1 cellular context compared by ENCODE assay signal in genomic region chr18:48929951-48930713, GRCh38.
A peak's percentile ranks its signal among the peaks of the same experiment; 100 is the strongest.
TF ChIP-seq lines count a peak whose summit lies in the region.

No MANE protein-coding gene starts in this region.

TF ChIP-seq in HepG2, 621 proteins besides CTCF, POLR2A, EP300 and RAD21 (continued from another document and continues in another):
- no peak for TF ChIP-seq KDM3A (CRISPR knock-in tag; IDR thresholded peaks at IDR 0.05; ENCODE audit: low read depth)
- no peak for TF ChIP-seq HES4 (CRISPR knock-in tag; IDR thresholded peaks at IDR 0.05; ENCODE audit: borderline replicate concordance)
- TF ChIP-seq RCOR2 (CRISPR knock-in tag; IDR thresholded peaks at IDR 0.05): no peak
- TF ChIP-seq PRPF4 (IDR thresholded peaks at IDR 0.05; ENCODE audit: low read depth, low read length, poor library complexity, severe bottlenecking): no peak
- no peak for TF ChIP-seq FOXO4 (CRISPR knock-in tag; conservative IDR thresholded peaks at IDR 0.05)
- TF ChIP-seq ARNT2 (CRISPR knock-in tag; IDR thresholded peaks at IDR 0.05; ENCODE audit: low read depth): peak; percentile 66; the same call in 1 of the 2 replicates
- TF ChIP-seq ZNF460 (CRISPR knock-in tag; IDR thresholded peaks at IDR 0.05; ENCODE audit: borderline replicate concordance): peak; percentile 32; the same call in 1 of the 2 replicates
- TF ChIP-seq ZFP36L2 (CRISPR knock-in tag; IDR thresholded peaks at IDR 0.05): no peak
- peak; percentile 90 for TF ChIP-seq ARNTL (CRISPR knock-in tag; IDR thresholded peaks at IDR 0.05)
- TF ChIP-seq HIVEP1 (CRISPR knock-in tag; IDR thresholded peaks at IDR 0.05): peak; percentile 88
- no peak for TF ChIP-seq SRSF4 (IDR thresholded peaks at IDR 0.05; ENCODE audit: low read depth, low read length, poor library complexity, severe bottlenecking)
- TF ChIP-seq AGO1 (IDR thresholded peaks at IDR 0.05; ENCODE audit: low read depth, low read length, poor library complexity, severe bottlenecking): no peak
- TF ChIP-seq HNF4A (CRISPR knock-in tag; IDR thresholded peaks at IDR 0.05): peak; percentile 72; the same call in 1 of the 2 replicates
- TF ChIP-seq ZNF776 (CRISPR knock-in tag; IDR thresholded peaks at IDR 0.05): no peak
- no peak for TF ChIP-seq ZNF766 (CRISPR knock-in tag; IDR thresholded peaks at IDR 0.05; ENCODE audit: borderline replicate concordance)
- TF ChIP-seq GPBP1L1 (CRISPR knock-in tag; IDR thresholded peaks at IDR 0.05): no peak
- peak; percentile 76 for TF ChIP-seq ZNF503 (CRISPR knock-in tag; IDR thresholded peaks at IDR 0.05)
- TF ChIP-seq ZNF883 (CRISPR knock-in tag; IDR thresholded peaks at IDR 0.05; ENCODE audit: not compliant biosample characterization): no peak
- TF ChIP-seq ATAD3A (CRISPR knock-in tag; IDR thresholded peaks at IDR 0.05): no peak
- TF ChIP-seq ZNF3 (CRISPR knock-in tag; IDR thresholded peaks at IDR 0.05): no peak
- TF ChIP-seq ZNF329 (CRISPR knock-in tag; IDR thresholded peaks at IDR 0.05; ENCODE audit: low read depth): no peak
- peak; percentile 59; the same call in 1 of the 2 replicates for TF ChIP-seq ZNF878 (CRISPR knock-in tag; IDR thresholded peaks at IDR 0.05)
- TF ChIP-seq PLSCR1 (CRISPR knock-in tag; IDR thresholded peaks at IDR 0.05; ENCODE audit: borderline replicate concordance): no peak
- TF ChIP-seq RBM39 (IDR thresholded peaks at IDR 0.05; ENCODE audit: low read depth, low read length, poor library complexity, severe bottlenecking): no peak
- TF ChIP-seq ZNF451 (CRISPR knock-in tag; IDR thresholded peaks at IDR 0.05): no peak
- peak; percentile 73 for TF ChIP-seq DMAP1 (CRISPR knock-in tag; IDR thresholded peaks at IDR 0.05)
- no peak; the same call in 1 of the 2 replicates for TF ChIP-seq ZNF136 (CRISPR knock-in tag; IDR thresholded peaks at IDR 0.05; ENCODE audit: low read depth)
- TF ChIP-seq TSC22D2 (CRISPR knock-in tag; IDR thresholded peaks at IDR 0.05; ENCODE audit: borderline replicate concordance): no peak
- no peak; the same call in 1 of the 2 replicates for TF ChIP-seq ZNF160 (CRISPR knock-in tag; IDR thresholded peaks at IDR 0.05)
- TF ChIP-seq MEIS1 (CRISPR knock-in tag; IDR thresholded peaks at IDR 0.05; ENCODE audit: borderline replicate concordance): peak; percentile 94
- no peak for TF ChIP-seq ZKSCAN1 (IDR thresholded peaks at IDR 0.05; ENCODE audit: low read length)
- TF ChIP-seq CSRNP1 (CRISPR knock-in tag; IDR thresholded peaks at IDR 0.05): no peak
- no peak for TF ChIP-seq SRSF9 (IDR thresholded peaks at IDR 0.05; ENCODE audit: borderline replicate concordance, insufficient read depth, low read depth, low read length, poor library complexity, severe bottlenecking)
- 0 out of 2 replicates have a peak, but pooled peaks have one; percentile 36 for TF ChIP-seq ZNF280B (CRISPR knock-in tag; IDR thresholded peaks at IDR 0.05; ENCODE audit: borderline replicate concordance)
- TF ChIP-seq TFE3 (CRISPR knock-in tag; IDR thresholded peaks at IDR 0.05): peak; percentile 83
- TF ChIP-seq ZNF674 (CRISPR knock-in tag; IDR thresholded peaks at IDR 0.05; ENCODE audit: low read depth): no peak
- TF ChIP-seq ZNF775 (CRISPR knock-in tag; IDR thresholded peaks at IDR 0.05; ENCODE audit: borderline replicate concordance): peak; percentile 30; the same call in 1 of the 2 replicates
- TF ChIP-seq HMGA1 (CRISPR knock-in tag; conservative IDR thresholded peaks at IDR 0.05): no peak
- TF ChIP-seq MYPOP (CRISPR knock-in tag; IDR thresholded peaks at IDR 0.05): peak; percentile 65; the same call in 1 of the 2 replicates
- peak; percentile 56; the same call in 1 of the 2 replicates for TF ChIP-seq SOX13 (IDR thresholded peaks at IDR 0.05)
- peak in 1 of 2 experiments; percentile 84; a peak in 2 of 4 replicates for TF ChIP-seq SOX13 (CRISPR knock-in tag; conservative IDR thresholded peaks at IDR 0.05 in 1 of 2, IDR thresholded peaks at IDR 0.05 in 1 of 2)
- peak; percentile 42 for TF ChIP-seq ISL2 (CRISPR knock-in tag; IDR thresholded peaks at IDR 0.05)
- peak; percentile 27; the same call in 1 of the 2 replicates for TF ChIP-seq CCDC6 (CRISPR knock-in tag; IDR thresholded peaks at IDR 0.05)
- no peak for TF ChIP-seq ZNF839 (CRISPR knock-in tag; IDR thresholded peaks at IDR 0.05; ENCODE audit: borderline replicate concordance)
- peak; percentile 67; the same call in 1 of the 2 replicates for TF ChIP-seq ZNF350 (CRISPR knock-in tag; IDR thresholded peaks at IDR 0.05; ENCODE audit: borderline replicate concordance, low read depth)
- TF ChIP-seq ZFP82 (CRISPR knock-in tag; IDR thresholded peaks at IDR 0.05; ENCODE audit: borderline replicate concordance): no peak
- TF ChIP-seq RARG (CRISPR knock-in tag; IDR thresholded peaks at IDR 0.05; ENCODE audit: low read depth): 0 out of 2 replicates have a peak, but pooled peaks have one; percentile 52
- TF ChIP-seq ZNF576 (CRISPR knock-in tag; IDR thresholded peaks at IDR 0.05): no peak
- no peak for TF ChIP-seq ZNF382 (CRISPR knock-in tag; IDR thresholded peaks at IDR 0.05; ENCODE audit: borderline replicate concordance)
- no peak for TF ChIP-seq CEBPB (IDR thresholded peaks at IDR 0.05; ENCODE audit: borderline replicate concordance, low read depth, low read length)
- TF ChIP-seq CHD4 (IDR thresholded peaks at IDR 0.05; ENCODE audit: borderline replicate concordance, low read length): no peak
- TF ChIP-seq THYN1 (CRISPR knock-in tag; IDR thresholded peaks at IDR 0.05; ENCODE audit: borderline replicate concordance, low read depth): no peak
- no peak for TF ChIP-seq MXD4 (CRISPR knock-in tag; IDR thresholded peaks at IDR 0.05)
- no peak for TF ChIP-seq NFIB (CRISPR knock-in tag; IDR thresholded peaks at IDR 0.05; ENCODE audit: borderline replicate concordance)
- peak; percentile 95 for TF ChIP-seq PHF21A (CRISPR knock-in tag; IDR thresholded peaks at IDR 0.05)
- TF ChIP-seq POLR2G (IDR thresholded peaks at IDR 0.05; ENCODE audit: low read depth, low read length): no peak; the same call in none of the 2 replicates
- TF ChIP-seq PRDM4 (CRISPR knock-in tag; IDR thresholded peaks at IDR 0.05; ENCODE audit: borderline replicate concordance): no peak
- no peak for TF ChIP-seq SRY (CRISPR knock-in tag; IDR thresholded peaks at IDR 0.05)
- no peak for TF ChIP-seq HNRNPLL (IDR thresholded peaks at IDR 0.05; ENCODE audit: low read depth, low read length, poor library complexity, severe bottlenecking)
